ENCODE assay signal across 1 cellular context in genomic region chr9:136906251-136906650, GRCh38.
TF ChIP-seq lines count a peak whose summit lies in the region.

No MANE protein-coding gene starts in this region.

TF ChIP-seq in K562, 482 proteins besides CTCF, POLR2A, EP300 and RAD21:
- TF ChIP-seq CREB3L1 (IDR thresholded peaks at IDR 0.05; ENCODE audit: borderline replicate concordance, low read depth): no peak
- TF ChIP-seq IRF1 (CRISPR knock-in tag; IDR thresholded peaks at IDR 0.05; ENCODE audit: borderline replicate concordance): no peak
- no peak for TF ChIP-seq ATF2 (CRISPR knock-in tag; IDR thresholded peaks at IDR 0.05)
- TF ChIP-seq NRF1 (conservative IDR thresholded peaks at IDR 0.05 in 1 of 2, IDR thresholded peaks at IDR 0.05 in 1 of 2): peak; percentile 43 to 58; a peak in 3 of 4 replicates
- peak; percentile 34; the same call in 1 of the 2 replicates for TF ChIP-seq CHD2 (IDR thresholded peaks at IDR 0.05; ENCODE audit: low read depth, low read length)
- peak; percentile 49 for TF ChIP-seq MGA (IDR thresholded peaks at IDR 0.05)
- no peak for TF ChIP-seq HEY1 (CRISPR knock-in tag; IDR thresholded peaks at IDR 0.05; ENCODE audit: borderline replicate concordance)
- no peak for TF ChIP-seq KDM5B (IDR thresholded peaks at IDR 0.05; ENCODE audit: insufficient replicate concordance, low read depth, low read length)
